In the genomic region with DNA sequence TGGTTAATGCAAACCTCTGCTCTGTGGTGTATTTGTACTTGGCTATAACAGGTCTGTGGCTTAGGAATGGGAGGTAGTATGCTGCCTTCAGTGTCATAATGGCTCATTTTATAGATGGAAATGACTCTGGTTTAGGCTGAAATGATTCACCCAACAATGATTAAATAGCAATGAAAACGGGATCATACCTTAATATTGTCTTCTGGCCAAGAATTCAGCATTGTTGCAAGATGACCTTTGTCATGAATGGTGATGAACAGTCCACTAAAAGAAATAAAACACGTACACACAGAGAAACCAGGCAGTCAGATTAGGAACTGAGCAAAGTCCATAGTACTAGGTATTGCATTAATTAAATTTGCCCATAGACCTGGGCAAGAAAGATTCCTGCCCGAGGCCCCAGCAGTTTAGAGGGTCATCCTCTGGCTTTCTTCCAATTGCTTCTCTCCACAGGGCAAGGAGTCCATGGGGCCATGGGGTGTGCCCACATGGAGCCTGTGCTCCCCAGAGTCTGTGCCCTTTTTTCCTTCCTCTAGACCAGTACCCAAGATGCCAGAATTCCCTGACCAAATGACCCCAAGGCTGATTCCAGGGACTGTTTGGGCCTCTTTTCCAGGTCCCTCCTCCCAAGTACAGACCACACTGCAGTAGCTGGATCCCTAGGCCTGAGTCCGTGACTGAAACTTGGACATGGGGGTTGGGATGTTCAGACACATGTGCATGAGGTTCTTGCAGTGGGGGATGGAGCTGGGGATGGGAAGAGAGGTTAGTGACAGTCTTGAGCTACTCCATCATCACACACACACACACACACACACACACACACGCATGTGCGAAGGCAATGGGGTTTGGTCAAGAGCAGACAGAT, we compare ENCODE assay signal across 1 cellular context.
TF ChIP-seq lines count a peak whose summit lies in the region.

No MANE protein-coding gene starts in this region.

TF ChIP-seq in HepG2, 621 proteins besides CTCF, POLR2A, EP300 and RAD21 (continued from another document):
- TF ChIP-seq, protein P1, sequence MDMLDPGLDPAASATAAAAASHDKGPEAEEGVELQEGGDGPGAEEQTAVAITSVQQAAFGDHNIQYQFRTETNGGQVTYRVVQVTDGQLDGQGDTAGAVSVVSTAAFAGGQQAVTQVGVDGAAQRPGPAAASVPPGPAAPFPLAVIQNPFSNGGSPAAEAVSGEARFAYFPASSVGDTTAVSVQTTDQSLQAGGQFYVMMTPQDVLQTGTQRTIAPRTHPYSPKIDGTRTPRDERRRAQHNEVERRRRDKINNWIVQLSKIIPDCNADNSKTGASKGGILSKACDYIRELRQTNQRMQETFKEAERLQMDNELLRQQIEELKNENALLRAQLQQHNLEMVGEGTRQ (IDR thresholded peaks at IDR 0.05; ENCODE audit: low read depth, low read length), result no peak
- TF ChIP-seq, protein P1 (CRISPR knock-in tag; IDR thresholded peaks at IDR 0.05; ENCODE audit: borderline replicate concordance), result no peak
- TF ChIP-seq, protein P2, sequence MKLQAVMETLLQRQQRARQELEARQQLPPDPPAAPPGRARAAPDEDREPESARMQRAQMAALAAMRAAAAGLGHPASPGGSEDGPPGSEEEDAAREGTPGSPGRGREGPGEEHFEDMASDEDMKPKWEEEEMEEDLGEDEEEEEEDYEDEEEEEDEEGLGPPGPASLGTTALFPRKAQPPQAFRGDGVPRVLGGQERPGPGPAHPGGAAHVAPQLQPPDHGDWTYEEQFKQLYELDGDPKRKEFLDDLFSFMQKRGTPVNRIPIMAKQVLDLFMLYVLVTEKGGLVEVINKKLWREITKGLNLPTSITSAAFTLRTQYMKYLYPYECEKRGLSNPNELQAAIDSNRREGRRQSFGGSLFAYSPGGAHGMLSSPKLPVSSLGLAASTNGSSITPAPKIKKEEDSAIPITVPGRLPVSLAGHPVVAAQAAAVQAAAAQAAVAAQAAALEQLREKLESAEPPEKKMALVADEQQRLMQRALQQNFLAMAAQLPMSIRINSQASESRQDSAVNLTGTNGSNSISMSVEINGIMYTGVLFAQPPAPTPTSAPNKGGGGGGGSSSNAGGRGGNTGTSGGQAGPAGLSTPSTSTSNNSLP (IDR thresholded peaks at IDR 0.05; ENCODE audit: low read depth, low read length), result peak; percentile 70; the same call in 1 of the 2 replicates
